In the genomic region with DNA sequence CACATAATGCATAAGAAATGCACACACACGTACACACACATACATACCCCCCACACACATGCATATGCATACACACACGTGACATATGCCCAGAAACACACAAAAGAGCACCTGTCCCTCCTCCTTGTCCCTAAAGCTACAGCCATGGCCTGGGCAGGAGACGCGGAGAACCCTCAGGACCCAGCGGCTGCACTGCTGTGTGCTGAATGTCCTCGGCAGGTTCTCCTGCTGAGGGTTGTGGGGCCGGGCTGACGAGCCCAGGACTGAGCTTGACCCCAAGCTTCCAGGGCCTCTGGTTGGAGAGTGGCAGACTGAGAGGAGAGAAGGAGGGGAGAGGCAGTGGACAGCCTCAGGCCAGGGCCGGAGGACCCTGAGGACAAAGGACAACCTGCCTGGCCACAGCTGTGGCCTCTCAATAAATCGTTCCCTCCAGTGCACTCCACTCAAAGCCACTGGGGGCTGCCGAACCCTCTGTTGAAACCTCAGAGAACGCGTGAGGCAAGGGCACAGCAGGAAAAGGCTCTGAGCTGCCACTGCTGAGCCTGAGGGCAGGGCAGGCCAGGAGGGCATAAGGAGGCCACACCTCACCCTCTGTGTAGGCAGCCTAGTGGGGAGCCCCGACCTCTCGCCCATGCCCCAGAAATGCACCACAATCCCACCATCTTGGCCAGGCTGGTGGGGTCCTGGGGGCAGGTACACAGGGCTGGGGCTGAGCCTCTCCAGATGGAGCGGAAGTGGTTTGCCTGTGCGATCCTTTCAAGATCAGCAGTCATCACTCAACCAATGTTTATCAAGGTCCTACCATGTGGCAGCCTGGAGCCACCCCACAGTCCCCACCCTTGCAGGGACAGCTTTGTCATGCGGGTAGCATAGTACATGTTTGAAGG, we compare ENCODE assay signal across 8 cellular contexts. TPM values are rescaled to one million over a fixed set of nuclear protein-coding genes. Genes with fewer than 3 reads are reported as not detected.
A peak's percentile ranks its signal among the peaks of the same experiment; 100 is the strongest.
DNase-seq lines count a peak whose midpoint lies in the region; ATAC-seq and TF ChIP-seq lines count a peak whose summit lies in the region.

No MANE protein-coding gene starts in this region.

- CTCF ChIA-PET in activated CD4-positive, alpha-beta T cell treated with anti-CD3 and anti-CD28 coated beads, Interleukin-2, amount 10 ng/mL, durations not matched to agents 7 days and 5 days (lab: Charles Lee), result interaction anchor here (0.9 to 2.2 kb wide), 4 partner anchors 15 to 34 kb away, joined by 3 to 8 read pairs (median 3); no protein-coding TSS in a partner anchor

- DNase-seq in activated CD8-positive, alpha-beta memory T cell treated with anti-CD3 and anti-CD28 coated beads for 24 hours, result peak; percentile 70
- DNase-seq in activated CD8-positive, alpha-beta memory T cell treated with anti-CD3 and anti-CD28 coated beads, Interleukin-2, amount 50 U/mL, for 4 hours, result no peak
- DNase-seq in activated CD4-positive, alpha-beta T cell treated with anti-CD3 and anti-CD28 coated beads, Interleukin-2, amount 10 ng/mL, durations not matched to agents 7 days and 5 days, result peak; percentile 66
- DNase-seq in hepatic stellate cell (ENCODE audit: low spot score) (peak; percentile 1), COR-L47 (lab: John Stamatoyannopoulos, UW) (no peak), dermis blood vessel endothelial cell (no peak), HFFc6 (no peak)
- peak; percentile 38 to 44 for DNase-seq in stimulated activated naive CD8-positive, alpha-beta T cell treated with anti-CD3 and anti-CD28 coated beads, Interleukin-15, amount 100 ng/mL, for 72 hours

- POLR2A ChIA-PET in activated CD4-positive, alpha-beta T cell treated with anti-CD3 and anti-CD28 coated beads, Interleukin-2, amount 10 ng/mL, durations not matched to agents 7 days and 5 days (lab: Charles Lee), result no interaction called here

- TF ChIP-seq CTCF in HFFc6 (IDR thresholded peaks at IDR 0.05), result no peak

- H3K27me3 Mint-ChIP-seq in activated CD4-positive, alpha-beta T cell treated with anti-CD3 and anti-CD28 coated beads, Interleukin-2, amount 10 ng/mL, durations not matched to agents 7 days and 5 days, result peaks cover 7% of the 10 kb centered on the region
- H3K27me3 Mint-ChIP-seq in stimulated activated naive CD8-positive, alpha-beta T cell treated with anti-CD3 and anti-CD28 coated beads, Interleukin-15, amount 100 ng/mL, for 72 hours, result peaks cover 9% of the 10 kb centered on the region
- H3K27me3 Mint-ChIP-seq in HFFc6 (ENCODE audit: insufficient read depth), result peaks cover 13% of the 10 kb centered on the region

- ATAC-seq in stimulated activated naive CD8-positive, alpha-beta T cell treated with anti-CD3 and anti-CD28 coated beads, Interleukin-15, amount 100 ng/mL, for 72 hours, result peak; percentile 89

- peaks cover 24% of the 10 kb centered on the region for H3K4me1 Mint-ChIP-seq in activated CD4-positive, alpha-beta T cell treated with anti-CD3 and anti-CD28 coated beads, Interleukin-2, amount 10 ng/mL, durations not matched to agents 7 days and 5 days
- H3K4me1 Mint-ChIP-seq in stimulated activated naive CD8-positive, alpha-beta T cell treated with anti-CD3 and anti-CD28 coated beads, Interleukin-15, amount 100 ng/mL, for 72 hours, result peaks cover 24% of the 10 kb centered on the region
- H3K4me1 Mint-ChIP-seq in HFFc6 (ENCODE audit: low read depth), result peaks cover 12% of the 10 kb centered on the region

- H3K36me3 Mint-ChIP-seq in activated CD4-positive, alpha-beta T cell treated with anti-CD3 and anti-CD28 coated beads, Interleukin-2, amount 10 ng/mL, durations not matched to agents 7 days and 5 days (ENCODE audit: low read depth), result no peaks in the 10 kb centered on the region
- H3K36me3 Mint-ChIP-seq in HFFc6 (ENCODE audit: low read depth), result no peaks in the 10 kb centered on the region

- H3K9me3 Mint-ChIP-seq in activated CD4-positive, alpha-beta T cell treated with anti-CD3 and anti-CD28 coated beads, Interleukin-2, amount 10 ng/mL, durations not matched to agents 7 days and 5 days, result no peaks in the 10 kb centered on the region
- H3K9me3 Mint-ChIP-seq in stimulated activated naive CD8-positive, alpha-beta T cell treated with anti-CD3 and anti-CD28 coated beads, Interleukin-15, amount 100 ng/mL, for 72 hours, result no peaks in the 10 kb centered on the region
- H3K9me3 Mint-ChIP-seq in HFFc6, result no peaks in the 10 kb centered on the region

- peak overlapping the region; percentile 93 for H3K27ac Mint-ChIP-seq in activated CD4-positive, alpha-beta T cell treated with anti-CD3 and anti-CD28 coated beads, Interleukin-2, amount 10 ng/mL, durations not matched to agents 7 days and 5 days
- peak overlapping the region in 1 of 2 donors; percentile 90 for H3K27ac Mint-ChIP-seq in stimulated activated naive CD8-positive, alpha-beta T cell treated with anti-CD3 and anti-CD28 coated beads, Interleukin-15, amount 100 ng/mL, for 72 hours
- no peak overlapping the region for H3K27ac Mint-ChIP-seq in HFFc6

- H3K4me3 Mint-ChIP-seq in activated CD4-positive, alpha-beta T cell treated with anti-CD3 and anti-CD28 coated beads, Interleukin-2, amount 10 ng/mL, durations not matched to agents 7 days and 5 days, result no peak overlapping the region
- peak overlapping the region; percentile 53 to 67 for H3K4me3 Mint-ChIP-seq in stimulated activated naive CD8-positive, alpha-beta T cell treated with anti-CD3 and anti-CD28 coated beads, Interleukin-15, amount 100 ng/mL, for 72 hours
- H3K4me3 Mint-ChIP-seq in HFFc6, result no peak overlapping the region

RNA-seq across cellular contexts. Expression of a gene that starts 3.1 kb away (rescaled TPM):
- total RNA-seq in activated CD4-positive, alpha-beta T cell treated with anti-CD3 and anti-CD28 coated beads, Interleukin-2, amount 10 ng/mL, durations not matched to agents 7 days and 5 days, result 10 to 100 TPM; 12.9 to 16.4 TPM
- total RNA-seq in dermis blood vessel endothelial cell, result 0.17 and 0.33 TPM in 2 replicates
- total RNA-seq in HFFc6 (2021; fragmentation: NEBNext Ultra II Directional; extraction: Animal tissue kit (Norgen Biotek cat#: 25700)), result under 1 TPM in 4 of 6 experiments, not detected in 2; 0.07 to 0.26 (median 0.23) TPM

Comparison
In these comparisons a context has a peak if more than half of its experiments do, and no peak if none do; other contexts are left out.
1. DNase-seq: peak in activated CD8-positive, alpha-beta memory T cell treated with anti-CD3 and anti-CD28 coated beads for 24 hours (single experiment), activated CD4-positive, alpha-beta T cell treated with anti-CD3 and anti-CD28 coated beads, Interleukin-2, amount 10 ng/mL, durations not matched to agents 7 days and 5 days (single experiment), hepatic stellate cell (single experiment) and stimulated activated naive CD8-positive, alpha-beta T cell treated with anti-CD3 and anti-CD28 coated beads, Interleukin-15, amount 100 ng/mL, for 72 hours (2 of 2); none in activated CD8-positive, alpha-beta memory T cell treated with anti-CD3 and anti-CD28 coated beads, Interleukin-2, amount 50 U/mL, for 4 hours (single experiment), COR-L47 (single experiment), dermis blood vessel endothelial cell (single experiment) and HFFc6 (single experiment).
2. H3K4me3 Mint-ChIP-seq: peak in stimulated activated naive CD8-positive, alpha-beta T cell treated with anti-CD3 and anti-CD28 coated beads, Interleukin-15, amount 100 ng/mL, for 72 hours (2 of 2); none in activated CD4-positive, alpha-beta T cell treated with anti-CD3 and anti-CD28 coated beads, Interleukin-2, amount 10 ng/mL, durations not matched to agents 7 days and 5 days (single experiment) and HFFc6 (single experiment).
3. RNA of a gene that starts 3.1 kb away (total RNA-seq): 12.9 to 16.4 TPM in activated CD4-positive, alpha-beta T cell treated with anti-CD3 and anti-CD28 coated beads, Interleukin-2, amount 10 ng/mL, durations not matched to agents 7 days and 5 days; 0.07 to 0.26 TPM in HFFc6 and 0.17 to 0.33 TPM in dermis blood vessel endothelial cell; every median in the first group is over 10 times any median in the second.